8 cellular contexts compared by ENCODE assay signal in the genomic region with DNA sequence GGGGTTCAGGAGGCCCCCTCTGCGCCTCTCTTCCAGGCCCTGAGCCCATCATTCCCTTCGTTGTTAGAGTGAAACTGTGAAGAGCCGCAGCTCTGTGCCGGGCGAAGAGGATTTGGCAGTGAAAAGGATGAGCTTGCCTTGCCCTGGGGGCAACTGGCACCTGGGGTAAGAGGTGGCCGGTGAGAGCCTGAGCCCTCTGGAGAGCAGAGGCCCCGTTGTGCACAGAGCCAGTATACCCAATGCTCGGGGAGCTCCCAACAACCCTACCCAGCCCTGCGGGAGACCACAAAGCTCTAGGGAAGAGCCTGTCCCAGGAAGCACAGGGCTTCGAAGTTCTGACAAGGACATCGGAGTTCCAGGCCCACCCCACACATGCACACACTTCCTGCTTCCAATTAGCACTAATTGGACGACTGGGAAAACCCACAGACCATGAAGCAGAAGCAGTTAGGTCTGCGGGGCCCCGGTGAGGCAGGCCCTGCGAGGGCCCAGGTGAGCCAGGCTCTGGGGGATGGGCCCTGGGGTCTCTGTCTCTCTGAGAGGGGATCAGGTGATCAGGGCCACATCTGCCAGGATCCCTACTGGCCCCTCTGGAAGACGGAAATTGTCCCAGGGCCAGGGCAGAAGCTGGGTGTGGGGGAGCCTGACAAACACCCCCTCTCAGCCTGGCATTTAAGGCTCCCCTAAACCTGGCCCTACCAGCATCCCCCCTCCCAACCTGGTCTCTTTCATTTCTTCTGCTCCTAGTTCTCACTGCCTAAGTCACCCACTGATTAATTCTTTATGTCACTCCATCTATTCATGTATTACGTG. TPM values are rescaled to one million over a fixed set of nuclear protein-coding genes. Genes with fewer than 3 reads are reported as not detected.
DNase-seq lines count a peak whose midpoint lies in the region; ATAC-seq and TF ChIP-seq lines count a peak whose summit lies in the region.

No MANE protein-coding gene starts in this region.

- peak overlapping the region; percentile 63 for H3K4me3 ChIP-seq in iPS-18c (ENCODE audit: insufficient read depth, low read depth, low read length)

- H3K4me1 Mint-ChIP-seq in HFFc6 (ENCODE audit: low read depth), result peaks cover 20% of the 10 kb centered on the region
- peaks cover 17% of the 10 kb centered on the region for H3K4me1 Mint-ChIP-seq in activated CD8-positive, alpha-beta T cell treated with anti-CD3 and anti-CD28 coated beads for 36 hours (ENCODE audit: low read depth)
- H3K4me1 Mint-ChIP-seq in stimulated activated memory B cell treated with anti-CD40 and anti-IgM and Interleukin-4, amounts not matched to agents 10 μg/mL and 1 μg/mL and 100 μg/mL, for 72 hours, result peaks cover 16% of the 10 kb centered on the region

- no peaks in the 10 kb centered on the region for H3K36me3 Mint-ChIP-seq in HFFc6 (ENCODE audit: low read depth)
- no peaks in the 10 kb centered on the region for H3K36me3 Mint-ChIP-seq in activated CD8-positive, alpha-beta T cell treated with anti-CD3 and anti-CD28 coated beads for 36 hours (ENCODE audit: low read depth)
- H3K36me3 Mint-ChIP-seq in stimulated activated memory B cell treated with anti-CD40 and anti-IgM and Interleukin-4, amounts not matched to agents 10 μg/mL and 1 μg/mL and 100 μg/mL, for 72 hours, result peaks cover 5% of the 10 kb centered on the region

- no peaks in the 10 kb centered on the region for H3K9me3 Mint-ChIP-seq in HFFc6
- no peaks in the 10 kb centered on the region for H3K9me3 Mint-ChIP-seq in activated CD8-positive, alpha-beta T cell treated with anti-CD3 and anti-CD28 coated beads for 36 hours
- no peaks in the 10 kb centered on the region for H3K9me3 Mint-ChIP-seq in stimulated activated memory B cell treated with anti-CD40 and anti-IgM and Interleukin-4, amounts not matched to agents 10 μg/mL and 1 μg/mL and 100 μg/mL, for 72 hours

- H3K4me3 Mint-ChIP-seq in HFFc6, result peak overlapping the region; percentile 88
- H3K4me3 Mint-ChIP-seq in activated CD8-positive, alpha-beta T cell treated with anti-CD3 and anti-CD28 coated beads for 36 hours, result peak overlapping the region; percentile 78
- H3K4me3 Mint-ChIP-seq in stimulated activated memory B cell treated with anti-CD40 and anti-IgM and Interleukin-4, amounts not matched to agents 10 μg/mL and 1 μg/mL and 100 μg/mL, for 72 hours, result peak overlapping the region; percentile 93

- peaks cover 4% of the 10 kb centered on the region for H3K27me3 Mint-ChIP-seq in HFFc6 (ENCODE audit: insufficient read depth)
- no peaks in the 10 kb centered on the region for H3K27me3 Mint-ChIP-seq in activated CD8-positive, alpha-beta T cell treated with anti-CD3 and anti-CD28 coated beads for 36 hours
- H3K27me3 Mint-ChIP-seq in stimulated activated memory B cell treated with anti-CD40 and anti-IgM and Interleukin-4, amounts not matched to agents 10 μg/mL and 1 μg/mL and 100 μg/mL, for 72 hours, result no peaks in the 10 kb centered on the region

- TF ChIP-seq CTCF in HFFc6 (IDR thresholded peaks at IDR 0.05), result no peak
- no peak for TF ChIP-seq CTCF in activated CD8-positive, alpha-beta T cell treated with anti-CD3 and anti-CD28 coated beads for 36 hours (IDR thresholded peaks at IDR 0.05)

- CTCF ChIA-PET in activated CD8-positive, alpha-beta T cell treated with anti-CD3 and anti-CD28 coated beads for 36 hours (lab: Charles Lee), result interaction anchor here (0.8 to 2.0 kb wide), 11 partner anchors 8 to 334 kb away, joined by 3 to 8 read pairs (median 3); no protein-coding TSS in a partner anchor

- ATAC-seq in activated CD8-positive, alpha-beta T cell treated with anti-CD3 and anti-CD28 coated beads for 36 hours, result no peak
- ATAC-seq in stimulated activated memory B cell treated with anti-CD40 and anti-IgM and Interleukin-4, amounts not matched to agents 10 μg/mL and 1 μg/mL and 100 μg/mL, for 72 hours, result no peak
- no peak for ATAC-seq in HG03135 (IDR thresholded peaks at IDR 0.05; ENCODE audit: unreplicated experiment)
- no peak for ATAC-seq in GM18511 (IDR thresholded peaks at IDR 0.05; ENCODE audit: unreplicated experiment)

- intact Hi-C loops in activated CD8-positive, alpha-beta T cell treated with anti-CD3 and anti-CD28 coated beads for 36 hours (cut with micrococcal nuclease), result loop anchor here (2.0 to 10.0 kb wide), 2 partner anchors 139 to 223 kb away; no protein-coding TSS in a partner anchor

- H3K27ac Mint-ChIP-seq in HFFc6, result peak overlapping the region; percentile 75
- H3K27ac Mint-ChIP-seq in activated CD8-positive, alpha-beta T cell treated with anti-CD3 and anti-CD28 coated beads for 36 hours, result peak overlapping the region; percentile 98
- peak overlapping the region; percentile 96 for H3K27ac Mint-ChIP-seq in stimulated activated memory B cell treated with anti-CD40 and anti-IgM and Interleukin-4, amounts not matched to agents 10 μg/mL and 1 μg/mL and 100 μg/mL, for 72 hours

- H3K9me3 ChIP-seq in iPS-18c (ENCODE audit: control insufficient read depth, insufficient read depth, low read length), result no peaks in the 10 kb centered on the region

- POLR2A ChIA-PET in activated CD8-positive, alpha-beta T cell treated with anti-CD3 and anti-CD28 coated beads for 36 hours (lab: Charles Lee), result interaction anchor here (1.8 to 2.2 kb wide), 2 partner anchors 10 to 177 kb away, joined by 6 to 8 read pairs; partner anchors contain the start of gene STIMATE

- DNase-seq in HFFc6, result no peak
- DNase-seq in activated CD8-positive, alpha-beta T cell treated with anti-CD3 and anti-CD28 coated beads for 36 hours, result no peak
- no peak for DNase-seq in ureter (ENCODE audit: low spot score)
- no peak for DNase-seq in mucosa of gallbladder (ENCODE audit: low spot score)

RNA-seq across cellular contexts. Expression of gene SFMBT1, which starts 27.9 kb away (rescaled TPM):
- 1 to 10 TPM; 3.0 to 4.8 (median 3.9) TPM for total RNA-seq in HFFc6 (2021; fragmentation: NEBNext Ultra II Directional; extraction: Animal tissue kit (Norgen Biotek cat#: 25700))
- 10 to 100 TPM; 17.8 to 20.1 TPM for total RNA-seq in activated CD8-positive, alpha-beta T cell treated with anti-CD3 and anti-CD28 coated beads for 36 hours
- total RNA-seq in ureter (15.1 TPM), mucosa of gallbladder (22.0 TPM)

RNA-seq across cellular contexts. Expression of gene RFT1, which starts 56.5 kb away (rescaled TPM):
- 10 to 100 TPM; 32.9 to 39.6 (median 34.7) TPM for total RNA-seq in HFFc6 (2021; fragmentation: NEBNext Ultra II Directional; extraction: Animal tissue kit (Norgen Biotek cat#: 25700))
- 10 to 100 TPM; 42.5 to 42.9 TPM for total RNA-seq in activated CD8-positive, alpha-beta T cell treated with anti-CD3 and anti-CD28 coated beads for 36 hours
- total RNA-seq in ureter, result 33.3 TPM
- 21.3 TPM for total RNA-seq in mucosa of gallbladder
